In genomic region chr2:20806286-20806685, GRCh38 we compare ENCODE assay signal across 32 cellular contexts.
"Had no signal": no experiment of that assay in that cellular context is flagged by ENCODE, and none has a peak within 500 bp of the region (broad histone marks: within the 10 kb centered on the region; RNA-seq: fewer than 3 reads in every experiment).

No MANE protein-coding gene starts in this region.

- H3K27ac Mint-ChIP-seq: activated B cell treated with CpG ODN at 0.5 μM for 24 hours; activated CD8-positive, alpha-beta T cell treated with anti-CD3 and anti-CD28 coated beads for 36 hours; activated naive CD4-positive, alpha-beta T cell treated with anti-CD3 and anti-CD28 coated beads for 36 hours; activated naive CD8-positive, alpha-beta T cell treated with anti-CD3 and anti-CD28 coated beads for 36 hours; activated naive CD8-positive, alpha-beta T cell treated with anti-CD3 and anti-CD28 coated beads, Interleukin-2, amount 50 U/mL, for 24 hours; activated T-helper 1 cell treated with anti-CD3 and anti-CD28 coated beads, Interleukin-12 subunit alpha, Interleukin-12 subunit beta, Interleukin-2, Interleukin-4 antibody, amounts not matched to agents 30 ng/mL and 10 ng/mL and 1 ng/mL, durations not matched to agents 14 hours and 24 hours and 36 hours; activated T-helper 2 cell treated with anti-CD3 and anti-CD28 coated beads, Interferon-gamma antibody, Interleukin-2, Interleukin-4, amounts not matched to agents 10 μg/mL and 5 μg/mL and 100 μg/mL, durations not matched to agents 14 hours and 24 hours and 36 hours; brain; dendritic cell treated with granulocyte-macrophage colony-stimulating factor and Interleukin-4, amounts not matched to agents 40 ng/mL and 50 ng/mL, for 4 days; endodermal cell; T-helper 17 cell; T-helper 2 cell treated with Interferon-gamma antibody and Interleukin-4, amounts not matched to agents 5 μg/mL and 100 μg/mL, for 36 hours had no signal

- H3K36me3 ChIP-seq: ascending aorta, breast epithelium, cardiac muscle cell, colonic mucosa, gastroesophageal sphincter, WERI-Rb-1 had no signal

- H3K9me3 Mint-ChIP-seq: activated B cell treated with CpG ODN at 0.5 μM for 24 hours; activated CD8-positive, alpha-beta T cell treated with anti-CD3 and anti-CD28 coated beads for 36 hours; activated naive CD4-positive, alpha-beta T cell treated with anti-CD3 and anti-CD28 coated beads for 36 hours; activated naive CD4-positive, alpha-beta T cell treated with anti-CD3 and anti-CD28 coated beads, Interleukin-2, amount 50 U/mL, for 24 hours; activated naive CD8-positive, alpha-beta T cell treated with anti-CD3 and anti-CD28 coated beads for 36 hours; activated T-helper 1 cell treated with anti-CD3 and anti-CD28 coated beads, Interleukin-12 subunit alpha, Interleukin-12 subunit beta, Interleukin-2, Interleukin-4 antibody, amounts not matched to agents 30 ng/mL and 10 ng/mL and 1 ng/mL, durations not matched to agents 14 hours and 24 hours and 36 hours; activated T-helper 2 cell treated with anti-CD3 and anti-CD28 coated beads, Interferon-gamma antibody, Interleukin-2, Interleukin-4, amounts not matched to agents 10 μg/mL and 5 μg/mL and 100 μg/mL, durations not matched to agents 14 hours and 24 hours and 36 hours; brain; dendritic cell treated with granulocyte-macrophage colony-stimulating factor and Interleukin-4, amounts not matched to agents 40 ng/mL and 50 ng/mL, for 4 days; endodermal cell; T-helper 2 cell treated with Interferon-gamma antibody and Interleukin-4, amounts not matched to agents 5 μg/mL and 100 μg/mL, for 36 hours had no signal

- H3K4me3 Mint-ChIP-seq: activated B cell treated with CpG ODN at 0.5 μM for 24 hours; activated CD8-positive, alpha-beta T cell treated with anti-CD3 and anti-CD28 coated beads for 36 hours; activated naive CD4-positive, alpha-beta T cell treated with anti-CD3 and anti-CD28 coated beads for 36 hours; activated naive CD4-positive, alpha-beta T cell treated with anti-CD3 and anti-CD28 coated beads, Interleukin-2, amount 50 U/mL, for 24 hours; activated naive CD8-positive, alpha-beta T cell treated with anti-CD3 and anti-CD28 coated beads for 36 hours; activated naive CD8-positive, alpha-beta T cell treated with anti-CD3 and anti-CD28 coated beads, Interleukin-2, amount 50 U/mL, for 24 hours; activated T-helper 1 cell treated with anti-CD3 and anti-CD28 coated beads, Interleukin-12 subunit alpha, Interleukin-12 subunit beta, Interleukin-2, Interleukin-4 antibody, amounts not matched to agents 30 ng/mL and 10 ng/mL and 1 ng/mL, durations not matched to agents 14 hours and 24 hours and 36 hours; brain; dendritic cell treated with granulocyte-macrophage colony-stimulating factor and Interleukin-4, amounts not matched to agents 40 ng/mL and 50 ng/mL, for 4 days; endodermal cell; T-helper 17 cell; T-helper 2 cell treated with Interferon-gamma antibody and Interleukin-4, amounts not matched to agents 5 μg/mL and 100 μg/mL, for 36 hours had no signal

- H3K27me3 Mint-ChIP-seq: activated B cell treated with CpG ODN at 0.5 μM for 24 hours; activated CD8-positive, alpha-beta T cell treated with anti-CD3 and anti-CD28 coated beads for 36 hours; activated naive CD4-positive, alpha-beta T cell treated with anti-CD3 and anti-CD28 coated beads, Interleukin-2, amount 50 U/mL, for 24 hours; activated naive CD8-positive, alpha-beta T cell treated with anti-CD3 and anti-CD28 coated beads for 36 hours; activated naive CD8-positive, alpha-beta T cell treated with anti-CD3 and anti-CD28 coated beads, Interleukin-2, amount 50 U/mL, for 24 hours; brain; dendritic cell treated with granulocyte-macrophage colony-stimulating factor and Interleukin-4, amounts not matched to agents 40 ng/mL and 50 ng/mL, for 4 days; T-helper 17 cell had no signal

- H3K27ac ChIP-seq: ascending aorta, breast epithelium, cardiac muscle cell, colonic mucosa, dorsolateral prefrontal cortex, foreskin keratinocyte, gastroesophageal sphincter, WERI-Rb-1 had no signal

- H3K4me3 ChIP-seq: ascending aorta, breast epithelium, cardiac muscle cell, colonic mucosa, dorsolateral prefrontal cortex, gastroesophageal sphincter had no signal

- H3K9me3 ChIP-seq: ascending aorta, breast epithelium, colonic mucosa, gastroesophageal sphincter had no signal

- DNase-seq: activated B cell treated with CpG ODN at 0.5 μM for 24 hours; activated CD4-positive, alpha-beta T cell treated with anti-CD3 and anti-CD28 coated beads for 48 hours; activated CD4-positive, alpha-beta T cell treated with anti-CD3 and anti-CD28 coated beads, Interleukin-2, amount 50 U/mL, for 1 hour; activated CD4-positive, alpha-beta T cell treated with anti-CD3 and anti-CD28 coated beads, Interleukin-2, amount 50 U/mL, for 48 hours; activated CD8-positive, alpha-beta memory T cell treated with anti-CD3 and anti-CD28 coated beads for 24 hours; activated CD8-positive, alpha-beta T cell treated with anti-CD3 and anti-CD28 coated beads for 36 hours; activated effector memory CD4-positive, alpha-beta T cell treated with anti-CD3 and anti-CD28 coated beads, Interleukin-2, amount 50 U/mL, for 16 hours; activated naive CD4-positive, alpha-beta T cell treated with anti-CD3 and anti-CD28 coated beads for 36 hours; activated naive CD8-positive, alpha-beta T cell treated with anti-CD3 and anti-CD28 coated beads for 36 hours; activated naive CD8-positive, alpha-beta T cell treated with anti-CD3 and anti-CD28 coated beads, Interleukin-2, amount 50 U/mL, for 24 hours; activated T-cell treated with anti-CD3 and anti-CD28 coated beads, Interleukin-2, amount 50 U/mL, for 48 hours; central memory CD4-positive, alpha-beta T cell; cerebellar nuclear complex; colonic mucosa; dorsolateral prefrontal cortex; effector memory CD4-positive, alpha-beta T cell; endodermal cell; foreskin keratinocyte; T-helper 1 cell; T-helper 17 cell; T1000; WERI-Rb-1 had no signal

- H3K4me1 ChIP-seq: ascending aorta, breast epithelium, colonic mucosa, foreskin keratinocyte, gastroesophageal sphincter had no signal

- H3K4me1 Mint-ChIP-seq: activated B cell treated with CpG ODN at 0.5 μM for 24 hours; activated naive CD8-positive, alpha-beta T cell treated with anti-CD3 and anti-CD28 coated beads, Interleukin-2, amount 50 U/mL, for 24 hours; brain; endodermal cell had no signal

- H3K27me3 ChIP-seq: ascending aorta, breast epithelium, cardiac muscle cell, colonic mucosa, dorsolateral prefrontal cortex, foreskin keratinocyte, gastroesophageal sphincter had no signal
